ENCODE assay signal across 11 cellular contexts in genomic region chr4:86033171-86033570, GRCh38.
DNase-seq lines count a peak whose midpoint lies in the region; ATAC-seq and TF ChIP-seq lines count a peak whose summit lies in the region.
"Had no signal": no experiment of that assay in that cellular context is flagged by ENCODE, and none has a peak within 500 bp of the region (broad histone marks: within the 10 kb centered on the region; RNA-seq: fewer than 3 reads in every experiment).

No MANE protein-coding gene starts in this region.

- no peak overlapping the region for H3K4me3 ChIP-seq in fibroblast of villous mesenchyme (ENCODE audit: low read depth, low read length)

- H3K4me1 Mint-ChIP-seq in endothelial cell (ENCODE audit: unreplicated experiment), result peaks cover 12% of the 10 kb centered on the region

- H3K27ac Mint-ChIP-seq in endothelial cell (ENCODE audit: unreplicated experiment), result no peak overlapping the region

- peak; percentile 60 for ATAC-seq in SK-N-SH treated with all-trans-retinoic acid at 6 μM for 48 hours
- no peak for ATAC-seq in HG03175 (IDR thresholded peaks at IDR 0.05; ENCODE audit: unreplicated experiment)
- no peak for ATAC-seq in HG03378 (IDR thresholded peaks at IDR 0.05; ENCODE audit: unreplicated experiment)

- DNase-seq in EH (ENCODE audit: low read depth) (peak; percentile 69), fibroblast of villous mesenchyme (ENCODE audit: low read depth) (peak; percentile 71), renal cortical epithelial cell (ENCODE audit: low read depth) (peak; percentile 83), endothelial cell (ENCODE audit: low spot score) (no peak)
- DNase-seq in activated CD8-positive, alpha-beta memory T cell treated with anti-CD3 and anti-CD28 coated beads, Interleukin-2, amount 50 U/mL, for 48 hours, result no peak
- DNase-seq: DND-41, H7, NCI-H187 had no signal

- TF ChIP-seq CTCF in fibroblast of villous mesenchyme (IDR thresholded peaks at IDR 0.05; ENCODE audit: insufficient read depth, low read depth, low read length) (no peak), endothelial cell (IDR thresholded peaks at IDR 0.05; ENCODE audit: unreplicated experiment) (no peak)

- peaks cover 2% of the 10 kb centered on the region for H3K27me3 Mint-ChIP-seq in endothelial cell (ENCODE audit: unreplicated experiment)

- no peaks in the 10 kb centered on the region for H3K9me3 Mint-ChIP-seq in endothelial cell (ENCODE audit: unreplicated experiment)

- no peaks in the 10 kb centered on the region for H3K36me3 Mint-ChIP-seq in endothelial cell (ENCODE audit: low read depth, unreplicated experiment)

- H3K4me3 Mint-ChIP-seq in endothelial cell (ENCODE audit: unreplicated experiment), result no peak overlapping the region

TF ChIP-seq in SK-N-SH treated with all-trans-retinoic acid at 6 μM for 48 hours, 23 proteins besides CTCF, POLR2A, EP300 and RAD21:
- no peak for TF ChIP-seq SNAI2 (CRISPR knock-in tag; IDR thresholded peaks at IDR 0.05)
- no peak for TF ChIP-seq ZNF70 (CRISPR knock-in tag; IDR thresholded peaks at IDR 0.05)
- no peak for TF ChIP-seq ZNF8 (CRISPR knock-in tag; IDR thresholded peaks at IDR 0.05)
- no peak for TF ChIP-seq ZFP30 (CRISPR knock-in tag; IDR thresholded peaks at IDR 0.05)
- no peak for TF ChIP-seq TOX (CRISPR knock-in tag; IDR thresholded peaks at IDR 0.05; ENCODE audit: borderline replicate concordance)
- no peak for TF ChIP-seq ISL1 (CRISPR knock-in tag; IDR thresholded peaks at IDR 0.05)
- no peak for TF ChIP-seq TCF4 (CRISPR knock-in tag; IDR thresholded peaks at IDR 0.05; ENCODE audit: borderline replicate concordance)
- TF ChIP-seq, protein P1, sequence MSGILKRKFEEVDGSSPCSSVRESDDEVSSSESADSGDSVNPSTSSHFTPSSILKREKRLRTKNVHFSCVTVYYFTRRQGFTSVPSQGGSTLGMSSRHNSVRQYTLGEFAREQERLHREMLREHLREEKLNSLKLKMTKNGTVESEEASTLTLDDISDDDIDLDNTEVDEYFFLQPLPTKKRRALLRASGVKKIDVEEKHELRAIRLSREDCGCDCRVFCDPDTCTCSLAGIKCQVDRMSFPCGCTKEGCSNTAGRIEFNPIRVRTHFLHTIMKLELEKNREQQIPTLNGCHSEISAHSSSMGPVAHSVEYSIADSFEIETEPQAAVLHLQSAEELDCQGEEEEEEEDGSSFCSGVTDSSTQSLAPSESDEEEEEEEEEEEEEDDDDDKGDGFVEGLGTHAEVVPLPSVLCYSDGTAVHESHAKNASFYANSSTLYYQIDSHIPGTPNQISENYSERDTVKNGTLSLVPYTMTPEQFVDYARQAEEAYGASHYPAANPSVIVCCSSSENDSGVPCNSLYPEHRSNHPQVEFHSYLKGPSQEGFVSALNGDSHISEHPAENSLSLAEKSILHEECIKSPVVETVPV (CRISPR knock-in tag; IDR thresholded peaks at IDR 0.05), result no peak
- no peak for TF ChIP-seq POU6F1 (CRISPR knock-in tag; IDR thresholded peaks at IDR 0.05; ENCODE audit: borderline replicate concordance, low read depth)
- no peak for TF ChIP-seq RARB (CRISPR knock-in tag; IDR thresholded peaks at IDR 0.05)
- TF ChIP-seq ZNF565 (CRISPR knock-in tag; conservative IDR thresholded peaks at IDR 0.05; ENCODE audit: low read depth), result no peak
- TF ChIP-seq CSDC2 (CRISPR knock-in tag; IDR thresholded peaks at IDR 0.05), result no peak
- no peak for TF ChIP-seq OSR1 (CRISPR knock-in tag; IDR thresholded peaks at IDR 0.05)
- TF ChIP-seq ESRRG (CRISPR knock-in tag; IDR thresholded peaks at IDR 0.05), result no peak
- TF ChIP-seq BACH2 (CRISPR knock-in tag; IDR thresholded peaks at IDR 0.05; ENCODE audit: borderline replicate concordance), result no peak
- TF ChIP-seq, protein P2, sequence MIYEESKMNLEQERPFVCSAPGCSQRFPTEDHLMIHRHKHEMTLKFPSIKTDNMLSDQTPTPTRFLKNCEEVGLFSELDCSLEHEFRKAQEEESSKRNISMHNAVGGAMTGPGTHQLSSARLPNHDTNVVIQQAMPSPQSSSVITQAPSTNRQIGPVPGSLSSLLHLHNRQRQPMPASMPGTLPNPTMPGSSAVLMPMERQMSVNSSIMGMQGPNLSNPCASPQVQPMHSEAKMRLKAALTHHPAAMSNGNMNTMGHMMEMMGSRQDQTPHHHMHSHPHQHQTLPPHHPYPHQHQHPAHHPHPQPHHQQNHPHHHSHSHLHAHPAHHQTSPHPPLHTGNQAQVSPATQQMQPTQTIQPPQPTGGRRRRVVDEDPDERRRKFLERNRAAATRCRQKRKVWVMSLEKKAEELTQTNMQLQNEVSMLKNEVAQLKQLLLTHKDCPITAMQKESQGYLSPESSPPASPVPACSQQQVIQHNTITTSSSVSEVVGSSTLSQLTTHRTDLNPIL (CRISPR knock-in tag; IDR thresholded peaks at IDR 0.05; ENCODE audit: low read depth), result no peak

Comparison
In these comparisons a context has a peak if more than half of its experiments do, and no peak if none do; other contexts are left out.
1. DNase-seq: peak in EH (single experiment), fibroblast of villous mesenchyme (single experiment) and renal cortical epithelial cell (single experiment); none in activated CD8-positive, alpha-beta memory T cell treated with anti-CD3 and anti-CD28 coated beads, Interleukin-2, amount 50 U/mL, for 48 hours (single experiment) and endothelial cell (single experiment).